In the genomic region with DNA sequence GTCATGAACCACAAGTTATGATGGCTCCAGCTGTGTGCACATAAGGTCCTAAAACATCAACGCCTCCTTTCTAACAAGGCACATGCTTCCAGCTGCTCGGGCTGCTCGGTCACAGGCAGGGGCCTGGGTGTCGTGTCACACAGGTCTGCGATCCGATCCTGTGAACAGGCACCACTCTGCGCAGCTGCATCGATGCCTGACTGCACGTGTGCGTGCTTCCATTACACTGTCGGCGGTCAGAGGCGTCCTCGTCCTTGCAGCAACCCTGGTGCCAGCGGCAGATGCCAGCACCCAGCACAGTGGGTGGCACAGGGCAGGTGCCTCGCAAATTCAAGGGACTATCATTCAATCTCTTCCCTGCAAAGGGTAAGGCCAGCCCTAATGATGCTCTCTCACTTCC, we compare ENCODE assay signal across 20 cellular contexts. TPM values are rescaled to one million over a fixed set of nuclear protein-coding genes. Genes with fewer than 3 reads are reported as not detected.
DNase-seq lines count a peak whose midpoint lies in the region; ATAC-seq, FAIRE-seq and TF ChIP-seq lines count a peak whose summit lies in the region.
"Had no signal": no experiment of that assay in that cellular context is flagged by ENCODE, and none has a peak within 500 bp of the region (broad histone marks: within the 10 kb centered on the region; RNA-seq: fewer than 3 reads in every experiment).

No MANE protein-coding gene starts in this region.

- H3K9me1 ChIP-seq in K562 (ENCODE audit: control insufficient read depth, insufficient read depth, low read length) = peaks cover 6% of the 10 kb centered on the region

- no peaks in the 10 kb centered on the region for H3K9me3 ChIP-seq in K562 (replicated peaks; ENCODE audit: control insufficient read depth, insufficient read depth, low read depth, low read length)
- H3K9me3 ChIP-seq: SJSA1 had no signal

- H4K20me1 ChIP-seq in K562 (replicated peaks; ENCODE audit: control insufficient read depth, insufficient read depth, low read length) = no peaks in the 10 kb centered on the region

- H3K4me1 Mint-ChIP-seq in activated naive CD8-positive, alpha-beta T cell (ENCODE audit: low read depth) = peaks cover 16% of the 10 kb centered on the region
- H3K4me1 Mint-ChIP-seq in activated naive CD8-positive, alpha-beta T cell treated with anti-CD3 and anti-CD28 coated beads for 36 hours = peaks cover 14% of the 10 kb centered on the region
- peaks cover 55 to 63% of the 10 kb centered on the region in 2 donors for H3K4me1 Mint-ChIP-seq in natural killer cell treated with Interleukin-12 subunit alpha and Interleukin-12 subunit beta and Interleukin-15 and Interleukin-18, amount 100 ng/mL, for 72 hours (ENCODE audit: low read depth in 2 of 2)

- peak overlapping the region; percentile 28 to 92; a peak in 3 of 4 replicates for H3K9ac ChIP-seq in K562 (ENCODE audit: insufficient read depth in 1 of 2, low read depth in 2 of 2, low read length in 2 of 2)
- H3K9ac ChIP-seq: GM23248 had no signal

- H3K79me2 ChIP-seq in K562 (ENCODE audit: control insufficient read depth, insufficient read depth, low read length) = peaks cover 76% of the 10 kb centered on the region

- H3K4me1 ChIP-seq in K562 (replicated peaks in 1 of 2; ENCODE audit: control insufficient read depth in 2 of 2, insufficient read depth in 2 of 2, low read length in 2 of 2) = peaks cover 56 to 80% of the 10 kb centered on the region in 2 experiments
- H3K4me1 ChIP-seq: SJSA1 had no signal

- H3K36me3 Mint-ChIP-seq in activated naive CD8-positive, alpha-beta T cell = peaks cover 2% of the 10 kb centered on the region
- H3K36me3 Mint-ChIP-seq in activated naive CD8-positive, alpha-beta T cell treated with anti-CD3 and anti-CD28 coated beads for 36 hours = no peaks in the 10 kb centered on the region
- no peaks in the 10 kb centered on the region for H3K36me3 Mint-ChIP-seq in natural killer cell treated with Interleukin-12 subunit alpha and Interleukin-12 subunit beta and Interleukin-15 and Interleukin-18, amount 100 ng/mL, for 72 hours

- POLR2A ChIA-PET in K562 (lab: Yijun Ruan, JAX) = interaction anchor here (1.1 to 1.2 kb wide), 2 partner anchors 9 to 14 kb away, joined by 3 to 4 read pairs; no protein-coding TSS in a partner anchor

- H2AFZ ChIP-seq in K562 (ENCODE audit: low read depth, low read length) = no peak overlapping the region
- H2AFZ ChIP-seq: GM23248 had no signal

- CTCF ChIA-PET in K562 (lab: Yijun Ruan, JAX; ENCODE audit: low intra/inter-chr PET ratio) = no interaction called here

- H3K4me3 ChIP-seq in K562 = no peak overlapping the region
- H3K4me3 ChIP-seq: GM23248, SJSA1 had no signal

- TF ChIP-seq RAD21 in K562 (CRISPR knock-in tag; conservative IDR thresholded peaks at IDR 0.05 in 1 of 2, IDR thresholded peaks at IDR 0.05 in 1 of 2) = no peak

- H3K27me3 ChIP-seq in K562 (ENCODE audit: control insufficient read depth in 2 of 2, insufficient read depth in 2 of 2, low read length in 2 of 2) = no peaks in the 10 kb centered on the region

- BruUV-seq in K562 (replicated peaks; lab: Mats Ljungman, UMichigan) = no TSS peak

- H3K4me2 ChIP-seq in K562 (ENCODE audit: insufficient read depth, low read length) = peak overlapping the region; percentile 72

- no peak for TF ChIP-seq CTCF in K562 (IDR thresholded peaks at IDR 0.05 in 2 of 3, conservative IDR thresholded peaks at IDR 0.05 in 1 of 3; ENCODE audit: insufficient read depth in 2 of 3, low read depth in 1 of 3, low read length in 3 of 3)

- no peak overlapping the region for H3K27ac Mint-ChIP-seq in activated naive CD8-positive, alpha-beta T cell
- no peak overlapping the region for H3K27ac Mint-ChIP-seq in activated naive CD8-positive, alpha-beta T cell treated with anti-CD3 and anti-CD28 coated beads for 36 hours
- peak overlapping the region in 1 of 2 donors; percentile 77 for H3K27ac Mint-ChIP-seq in natural killer cell treated with Interleukin-12 subunit alpha and Interleukin-12 subunit beta and Interleukin-15 and Interleukin-18, amount 100 ng/mL, for 72 hours

- no peaks in the 10 kb centered on the region for H3K9me3 Mint-ChIP-seq in activated naive CD8-positive, alpha-beta T cell (ENCODE audit: low read depth)
- no peaks in the 10 kb centered on the region for H3K9me3 Mint-ChIP-seq in activated naive CD8-positive, alpha-beta T cell treated with anti-CD3 and anti-CD28 coated beads for 36 hours
- H3K9me3 Mint-ChIP-seq in natural killer cell treated with Interleukin-12 subunit alpha and Interleukin-12 subunit beta and Interleukin-15 and Interleukin-18, amount 100 ng/mL, for 72 hours = no peaks in the 10 kb centered on the region

- TF ChIP-seq EP300 in K562 (IDR thresholded peaks at IDR 0.05; ENCODE audit: low read length) = no peak

- in situ Hi-C loops in K562 (cut with MboI) (no loop called here), G401 (cut with HindIII; ENCODE audit: low sequenced_read_pairs) (loop anchor here (10.0 kb wide), 1 partner anchor 150 kb away; the partner anchor contains the start of genes HAUS3 and POLN)

- H3K27ac ChIP-seq in K562 (ENCODE audit: extremely low read depth, low read depth, low read length) = peak overlapping the region; percentile 79
- H3K27ac ChIP-seq: C4-2B, GM23248, RWPE1, SJSA1 had no signal

- no peak for FAIRE-seq in K562 (lab: Jason Lieb, UNC)
- FAIRE-seq: A204.1, GM19239, HepG2 had no signal

- peak overlapping the region; percentile 47 for H3K4me3 Mint-ChIP-seq in activated naive CD8-positive, alpha-beta T cell
- no peak overlapping the region for H3K4me3 Mint-ChIP-seq in activated naive CD8-positive, alpha-beta T cell treated with anti-CD3 and anti-CD28 coated beads for 36 hours
- H3K4me3 Mint-ChIP-seq in natural killer cell treated with Interleukin-12 subunit alpha and Interleukin-12 subunit beta and Interleukin-15 and Interleukin-18, amount 100 ng/mL, for 72 hours = peak overlapping the region; percentile 52

- H3K36me3 ChIP-seq in K562 (ENCODE audit: control insufficient read depth, insufficient read depth, low read length) = peaks cover 14% of the 10 kb centered on the region; the same call in 1 of the 3 replicates
- H3K36me3 ChIP-seq: SJSA1 had no signal

- DNase-seq in activated naive CD8-positive, alpha-beta T cell treated with anti-CD3 and anti-CD28 coated beads for 36 hours = no peak
- DNase-seq in K562 (ENCODE audit: extremely low read depth in 1 of 4, low spot score in 3 of 4) (no peak), G401 (ENCODE audit: low spot score) (no peak), NCI-H1105 (lab: John Stamatoyannopoulos, UW) (no peak)
- no peak for DNase-seq in natural killer cell treated with Interleukin-12 subunit alpha and Interleukin-12 subunit beta and Interleukin-15 and Interleukin-18, amount 100 ng/mL, for 72 hours (ENCODE audit: low spot score)
- no peak for DNase-seq in activated CD4-positive, alpha-beta T cell treated with anti-CD3 and anti-CD28 coated beads for 48 hours
- no peak for DNase-seq in activated naive CD4-positive, alpha-beta T cell treated with anti-CD3 and anti-CD28 coated beads, Interleukin-2, amount 50 U/mL, for 16 hours
- DNase-seq: DMS53, Karpas-422, NCI-H2029, NCI-H524 treated with DMSO at 0.1 percent for 48 hours had no signal

- ATAC-seq in K562 = no peak
- no peak for ATAC-seq in natural killer cell treated with Interleukin-12 subunit alpha and Interleukin-12 subunit beta and Interleukin-15 and Interleukin-18, amount 100 ng/mL, for 72 hours

- 79% methylated on average over 16 of the region's 16 CpGs for WGBS in K562 (ENCODE audit: insufficient coverage, low coverage, missing lambda C conversion rate)

- no peak for TF ChIP-seq POLR2A in K562 (conservative IDR thresholded peaks at IDR 0.05)

- H3K27me3 Mint-ChIP-seq in activated naive CD8-positive, alpha-beta T cell = peaks cover 3% of the 10 kb centered on the region
- H3K27me3 Mint-ChIP-seq in activated naive CD8-positive, alpha-beta T cell treated with anti-CD3 and anti-CD28 coated beads for 36 hours = peaks cover 39% of the 10 kb centered on the region
- H3K27me3 Mint-ChIP-seq in natural killer cell treated with Interleukin-12 subunit alpha and Interleukin-12 subunit beta and Interleukin-15 and Interleukin-18, amount 100 ng/mL, for 72 hours = no peaks in the 10 kb centered on the region

- intact Hi-C loops in K562 (cut with micrococcal nuclease) = no loop called here

RNA-seq across cellular contexts. Expression of gene ZFYVE28, which starts 23.9 kb away (rescaled TPM):
- total RNA-seq in activated naive CD8-positive, alpha-beta T cell treated with anti-CD3 and anti-CD28 coated beads for 36 hours = 1 to 10 TPM; 3.8 to 4.6 TPM
- total RNA-seq in K562 (2011; cell fraction: chromatin; rRNA removed; ENCODE audit: low replicate concordance) = 99.5 and 128 TPM in 2 replicates
- total RNA-seq in K562 (2011; cell fraction: nucleolus; rRNA removed) = 69.4 and 77.0 TPM in 2 replicates
- total RNA-seq in K562 (2011; cell fraction: nucleoplasm; rRNA removed) = 69.0 and 126 TPM in 2 replicates
- 11.9 and 15.6 TPM in 2 replicates for total RNA-seq in K562 (2014; rRNA removed)
- 5.0 and 6.1 TPM in 2 replicates for total RNA-seq in K562 (2014; rRNA removed; fragmentation: Illumina TruSeq; extraction: Trizol)
- total RNA-seq in K562 (2015; rRNA removed; fragmentation: Illumina TruSeq; extraction: Trizol) = 10.7 and 11.0 TPM in 2 replicates
- total RNA-seq in K562 (2021) = 24.8 and 25.1 TPM in 2 replicates
- 8.2 and 13.7 TPM in 2 replicates for polyA plus RNA-seq in K562 (2011; rRNA removed)
- 10.1 and 10.3 TPM in 2 replicates for polyA plus RNA-seq in K562 (2011; cell fraction: cytosol; rRNA removed)
- polyA plus RNA-seq in K562 (2011; cell fraction: nucleus; rRNA removed) = 85.0 and 102 TPM in 2 replicates
- 15.0 and 16.5 TPM in 2 replicates for polyA plus RNA-seq in K562 (2012)
- 8.9 and 10.3 TPM in 2 replicates for polyA plus RNA-seq in K562 (2014; fragmentation: Illumina TruSeq; extraction: Trizol)
- 1 to 10 TPM; 1.3 to 2.1 TPM for polyA plus RNA-seq in K562 (2014; fragmentation: Nextera tagmentation; extraction: Ambion mirVana)
- polyA plus RNA-seq in K562 (2014; rRNA removed) = 16.2 and 20.0 TPM in 2 replicates
- polyA minus RNA-seq in K562 (2011; rRNA and poly(A)+ RNA removed) = 10.9 and 12.1 TPM in 2 replicates
- 7.9 and 11.7 TPM in 2 replicates for polyA minus RNA-seq in K562 (2011; cell fraction: cytosol; rRNA and poly(A)+ RNA removed)
- polyA minus RNA-seq in K562 (2011; cell fraction: nucleus; rRNA and poly(A)+ RNA removed) = 20.1 and 25.1 TPM in 2 replicates
- 10 to 100 TPM; 13.8 to 25.6 TPM for total RNA-seq in natural killer cell treated with Interleukin-12 subunit alpha and Interleukin-12 subunit beta and Interleukin-15 and Interleukin-18, amount 100 ng/mL, for 72 hours
- total RNA-seq in G401 (2014; rRNA removed; shearing (Covaris generic)) = 9.4 and 11.4 TPM in 2 replicates

RNA-seq across cellular contexts. Expression of gene CFAP99, which starts 24.2 kb away (rescaled TPM):
- total RNA-seq in activated naive CD8-positive, alpha-beta T cell treated with anti-CD3 and anti-CD28 coated beads for 36 hours = not detected
- 0.37 TPM in 1 of 2 replicates, not detected in the other for total RNA-seq in K562 (2011; cell fraction: chromatin; rRNA removed; ENCODE audit: low replicate concordance)
- total RNA-seq in K562 (2011; cell fraction: nucleolus; rRNA removed) = 0.17 TPM in 1 of 2 replicates, not detected in the other
- 0.66 TPM in 1 of 2 replicates, not detected in the other for total RNA-seq in K562 (2011; cell fraction: nucleoplasm; rRNA removed)
- total RNA-seq in K562 (2014; rRNA removed) = 0.12 TPM in 1 of 2 replicates, not detected in the other
- total RNA-seq in K562 (2014; rRNA removed; fragmentation: Illumina TruSeq; extraction: Trizol) = not detected in 2 replicates
- total RNA-seq in K562 (2015; rRNA removed; fragmentation: Illumina TruSeq; extraction: Trizol) = not detected in 2 replicates
- total RNA-seq in K562 (2021) = 0.18 and 0.22 TPM in 2 replicates
- 0.07 and 0.12 TPM in 2 replicates for polyA plus RNA-seq in K562 (2011; rRNA removed)
- polyA plus RNA-seq in K562 (2011; cell fraction: cytosol; rRNA removed) = 0.07 and 0.12 TPM in 2 replicates
- polyA plus RNA-seq in K562 (2011; cell fraction: nucleus; rRNA removed) = 0.11 and 0.24 TPM in 2 replicates
- 0.23 and 0.32 TPM in 2 replicates for polyA plus RNA-seq in K562 (2012)
- 0.09 and 0.17 TPM in 2 replicates for polyA plus RNA-seq in K562 (2014; fragmentation: Illumina TruSeq; extraction: Trizol)
- not detected for polyA plus RNA-seq in K562 (2014; fragmentation: Nextera tagmentation; extraction: Ambion mirVana)
- not detected in 2 replicates for polyA plus RNA-seq in K562 (2014; rRNA removed)
- not detected in 2 replicates for polyA minus RNA-seq in K562 (2011; rRNA and poly(A)+ RNA removed)
- polyA minus RNA-seq in K562 (2011; cell fraction: cytosol; rRNA and poly(A)+ RNA removed) = not detected in 2 replicates
- not detected in 2 replicates for polyA minus RNA-seq in K562 (2011; cell fraction: nucleus; rRNA and poly(A)+ RNA removed)
- not detected for total RNA-seq in natural killer cell treated with Interleukin-12 subunit alpha and Interleukin-12 subunit beta and Interleukin-15 and Interleukin-18, amount 100 ng/mL, for 72 hours
- total RNA-seq in G401 (2014; rRNA removed; shearing (Covaris generic)) = 1.5 TPM in 1 of 2 replicates, not detected in the other
- total RNA-seq: GM23248, HepG2, OCI-LY7, SJSA1 had no signal
- polyA plus RNA-seq: GM23248, HepG2 had no signal
